Comparison of ENCODE assay signal across 8 cellular contexts in genomic region chr15:48861813-48862431, GRCh38. TPM values are rescaled to one million over a fixed set of nuclear protein-coding genes. Genes with fewer than 3 reads are reported as not detected.
DNase-seq lines count a peak whose midpoint lies in the region; TF ChIP-seq lines count a peak whose summit lies in the region.

No MANE protein-coding gene starts in this region.

- CTCF ChIA-PET in HEK293 (lab: Yijun Ruan, JAX), result interaction anchor here (0.6 to 3.2 kb wide), 29 partner anchors 10 to 1283 kb away, joined by 3 to 19 read pairs (median 4); partner anchors contain the start of genes EID1, FGF7 and SHC4

- H3K4me1 ChIP-seq in HEK293 (ENCODE audit: control insufficient read depth, insufficient read depth, low read length) (peaks cover 7% of the 10 kb centered on the region; the same call in 1 of the 2 replicates), esophagus muscularis mucosa (peaks cover 0 to 20% (median 15%) of the 10 kb centered on the region in 4 donors)

- no peaks in the 10 kb centered on the region for H3K36me3 Mint-ChIP-seq in nephron (ENCODE audit: low read depth)

- no peak for TF ChIP-seq POLR2A in esophagus muscularis mucosa (IDR thresholded peaks at IDR 0.05; ENCODE audit: low read depth)

- H3K9me3 Mint-ChIP-seq in nephron, result no peaks in the 10 kb centered on the region

- peaks cover 38% of the 10 kb centered on the region for H3K4me1 Mint-ChIP-seq in nephron

- 0% methylated on average over 1 of the region's 1 CpG for WGBS in esophagus muscularis mucosa

- no peaks in the 10 kb centered on the region for H3K27me3 ChIP-seq in esophagus muscularis mucosa

- H3K27ac Mint-ChIP-seq in nephron, result peak overlapping the region in 2 of 3 experiments; percentile 3 to 6

- DNase-seq in NCI-H510A treated with DMSO at 0.1 percent for 48 hours (lab: John Stamatoyannopoulos, UW), result peak; percentile 57
- DNase-seq in NCI-H510A (lab: John Stamatoyannopoulos, UW), result no peak
- DNase-seq in NCI-H2196 treated with DMSO at 0.1 percent for 48 hours (lab: John Stamatoyannopoulos, UW; ENCODE audit: unreplicated experiment), result peak; percentile 32
- peak; percentile 36 to 58 for DNase-seq in activated CD4-positive, alpha-beta T cell treated with anti-CD3 and anti-CD28 coated beads for 4 hours
- DNase-seq in esophagus muscularis mucosa (ENCODE audit: extremely low spot score), result no peak
- no peak for DNase-seq in activated effector memory CD4-positive, alpha-beta T cell treated with anti-CD3 and anti-CD28 coated beads, Interleukin-2, amount 50 U/mL, for 16 hours

- POLR2A ChIA-PET in HEK293 (lab: Yijun Ruan, JAX), result interaction anchor here (0.6 kb wide), 1 partner anchor 114 kb away, joined by 3 read pairs; no protein-coding TSS in a partner anchor

- intact Hi-C loops in esophagus muscularis mucosa (cut with DNase I), result loop anchor here (5.0 kb wide), 3 partner anchors 285 to 1285 kb away; partner anchors contain the start of gene FGF7

- H3K9me3 ChIP-seq in HEK293 (ENCODE audit: control insufficient read depth, insufficient read depth, low read depth, low read length), result no peaks in the 10 kb centered on the region
- H3K9me3 ChIP-seq in esophagus muscularis mucosa, result no peaks in the 10 kb centered on the region

- no peak overlapping the region for H3K27ac ChIP-seq in HEK293 (ENCODE audit: extremely low read depth, low read depth, low read length)
- no peak overlapping the region for H3K27ac ChIP-seq in esophagus muscularis mucosa (replicated peaks in 1 of 4)

- TF ChIP-seq CTCF in HEK293 (tag by site-specific recombination; IDR thresholded peaks at IDR 0.05) (no peak), esophagus muscularis mucosa (IDR thresholded peaks at IDR 0.05) (peak; percentile 86 to 89 (median 88)), nephron (IDR thresholded peaks at IDR 0.05; ENCODE audit: unreplicated experiment in 3 of 3) (peak; percentile 86 to 94 (median 86))

- no peak for TF ChIP-seq EP300 in esophagus muscularis mucosa (IDR thresholded peaks at IDR 0.05)

- no peaks in the 10 kb centered on the region for H3K27me3 Mint-ChIP-seq in nephron (ENCODE audit: low read depth)

- H3K36me3 ChIP-seq in HEK293 (ENCODE audit: control insufficient read depth in 2 of 2, insufficient read depth in 1 of 2, low read length in 2 of 2) (no peaks in the 10 kb centered on the region), esophagus muscularis mucosa (no peaks in the 10 kb centered on the region)

- H3K4me3 ChIP-seq in HEK293 (ENCODE audit: low read depth, low read length) (no peak overlapping the region), esophagus muscularis mucosa (no peak overlapping the region)

- H3K4me3 Mint-ChIP-seq in nephron, result no peak overlapping the region

TF ChIP-seq in HEK293, 187 proteins besides CTCF, POLR2A, EP300 and RAD21:
- peak; percentile 74 for TF ChIP-seq ZNF654 (tag by site-specific recombination; IDR thresholded peaks at IDR 0.05; ENCODE audit: low read depth)
- no peak for TF ChIP-seq INSM2 (tag by site-specific recombination; IDR thresholded peaks at IDR 0.05)

RNA-seq across cellular contexts. Expression of gene EID1, which starts 16.0 kb away (rescaled TPM):
- 100 to 1,000 TPM; 250 to 391 (median 334) TPM for total RNA-seq in esophagus muscularis mucosa

RNA-seq across cellular contexts. Expression of gene CEP152, which starts 51.1 kb away (rescaled TPM):
- 10 to 100 TPM in 1 of 4 donors, 1 to 10 TPM in 3; 2.7 to 10.1 (median 3.9) TPM for total RNA-seq in esophagus muscularis mucosa

Comparison
In these comparisons a context has a peak if more than half of its experiments do, and no peak if none do; other contexts are left out.
1. DNase-seq: peak in NCI-H510A treated with DMSO at 0.1 percent for 48 hours (single experiment), NCI-H2196 treated with DMSO at 0.1 percent for 48 hours (single experiment) and activated CD4-positive, alpha-beta T cell treated with anti-CD3 and anti-CD28 coated beads for 4 hours (2 of 2); none in NCI-H510A (single experiment), esophagus muscularis mucosa (single experiment) and activated effector memory CD4-positive, alpha-beta T cell treated with anti-CD3 and anti-CD28 coated beads, Interleukin-2, amount 50 U/mL, for 16 hours (single experiment).